ENCODE assay signal across 8 cellular contexts in genomic region chr11:3421608-3422379, GRCh38. TPM values are rescaled to one million over a fixed set of nuclear protein-coding genes. Genes with fewer than 3 reads are reported as not detected.
DNase-seq lines count a peak whose midpoint lies in the region; ATAC-seq and TF ChIP-seq lines count a peak whose summit lies in the region.
"Not testable (repeated sequence)": the region's sequence is repeated elsewhere in the genome, so short reads cannot be mapped to it uniquely, and the experiment has no call there.

No MANE protein-coding gene starts in this region.

- H3K79me2 ChIP-seq in DOHH2 (ENCODE audit: control insufficient read depth, low read length): not testable (repeated sequence)

- H3K9me3 ChIP-seq in DOHH2 (ENCODE audit: control insufficient read depth, insufficient read depth, low read length); HUES64 (ENCODE audit: insufficient read depth, low read depth, low read length); effector memory CD4-positive, alpha-beta T cell (ENCODE audit: control insufficient read depth, low read length); thyroid gland: not testable (repeated sequence)

- H3K27me3 ChIP-seq in DOHH2 (ENCODE audit: control insufficient read depth, low read length); effector memory CD4-positive, alpha-beta T cell (replicated peaks; ENCODE audit: control insufficient read depth, insufficient read depth, low read length, poor library complexity, severe bottlenecking); layer of hippocampus (ENCODE audit: control insufficient read depth, insufficient read depth, low read length); thyroid gland: not testable (repeated sequence)
- peaks cover 11% of the 10 kb centered on the region for H3K27me3 ChIP-seq in HUES64 (ENCODE audit: insufficient read depth, low read length)

- not testable (repeated sequence) for H3F3A ChIP-seq in DOHH2 (ENCODE audit: control insufficient read depth, insufficient read depth)

- H3K4me1 Mint-ChIP-seq in activated T-helper 17 cell treated with anti-CD3 and anti-CD28 coated beads, Interleukin-2, amount 50 U/mL, for 72 hours: not testable (repeated sequence)
- H3K4me1 Mint-ChIP-seq in progenitor cell of endocrine pancreas (ENCODE audit: low read depth): peaks cover 10% of the 10 kb centered on the region

- DNase-seq in RPMI8226: peak; percentile 5
- not testable (repeated sequence) for DNase-seq in effector memory CD4-positive, alpha-beta T cell; progenitor cell of endocrine pancreas (ENCODE audit: low spot score, unreplicated experiment); thyroid gland

- peaks cover 16% of the 10 kb centered on the region for H3K4me1 ChIP-seq in DOHH2 (ENCODE audit: control insufficient read depth, low read length)
- not testable (repeated sequence) for H3K4me1 ChIP-seq in HUES64 (ENCODE audit: insufficient read depth, low read length); effector memory CD4-positive, alpha-beta T cell (ENCODE audit: control insufficient read depth, insufficient read depth, low read length, poor library complexity, severe bottlenecking); thyroid gland

- H3K9me2 ChIP-seq in DOHH2 (replicated peaks; ENCODE audit: control insufficient read depth, low read length): not testable (repeated sequence)

- WGBS in HUES64: 8% methylated on average over 38 of the region's 42 CpGs
- 10 to 37% methylated on average over 3 to 16 of the region's 42 CpGs for WGBS in thyroid gland, 2 donors

- not testable (repeated sequence) for TF ChIP-seq CTCF in DOHH2 (IDR thresholded peaks at IDR 0.05; ENCODE audit: low read depth, low read length, poor library complexity, severe bottlenecking); progenitor cell of endocrine pancreas (IDR thresholded peaks at IDR 0.05; ENCODE audit: unreplicated experiment); thyroid gland (IDR thresholded peaks at IDR 0.05)

- peak overlapping the region; percentile 85 for H3K4me3 Mint-ChIP-seq in activated T-helper 17 cell treated with anti-CD3 and anti-CD28 coated beads, Interleukin-2, amount 50 U/mL, for 72 hours
- H3K4me3 Mint-ChIP-seq in progenitor cell of endocrine pancreas (ENCODE audit: low read depth): peak overlapping the region; percentile 89

- H3K36me3 Mint-ChIP-seq in activated T-helper 17 cell treated with anti-CD3 and anti-CD28 coated beads, Interleukin-2, amount 50 U/mL, for 72 hours (ENCODE audit: low read depth); progenitor cell of endocrine pancreas (ENCODE audit: insufficient read depth): not testable (repeated sequence)

- not testable (repeated sequence) for ATAC-seq in activated T-helper 17 cell treated with anti-CD3 and anti-CD28 coated beads, Interleukin-2, amount 50 U/mL, for 72 hours (replicated peaks)

- H3K9ac ChIP-seq in HUES64 (ENCODE audit: low read depth, low read length): peak overlapping the region; percentile 84

- H3K4me3 ChIP-seq in DOHH2 (ENCODE audit: low read length) (peak overlapping the region; percentile 89), HUES64 (ENCODE audit: low read length) (peak overlapping the region; percentile 78), thyroid gland (replicated peaks in 1 of 3) (peak overlapping the region in 2 of 3 donors; percentile 50 to 51)
- peak overlapping the region; percentile 65 for H3K4me3 ChIP-seq in effector memory CD4-positive, alpha-beta T cell (ENCODE audit: insufficient read depth, low read depth, low read length, poor library complexity, severe bottlenecking)

- H3K36me3 ChIP-seq in DOHH2 (ENCODE audit: control insufficient read depth, low read length); HUES64 (ENCODE audit: insufficient read depth, low read length); effector memory CD4-positive, alpha-beta T cell (ENCODE audit: control insufficient read depth, insufficient read depth, low read length); thyroid gland: not testable (repeated sequence)

- intact Hi-C loops in thyroid gland (cut with DNase I): not testable (repeated sequence)

- not testable (repeated sequence) for H3K27me3 Mint-ChIP-seq in activated T-helper 17 cell treated with anti-CD3 and anti-CD28 coated beads, Interleukin-2, amount 50 U/mL, for 72 hours
- peaks cover 23% of the 10 kb centered on the region for H3K27me3 Mint-ChIP-seq in progenitor cell of endocrine pancreas

- not testable (repeated sequence) for H3K9me3 Mint-ChIP-seq in activated T-helper 17 cell treated with anti-CD3 and anti-CD28 coated beads, Interleukin-2, amount 50 U/mL, for 72 hours; progenitor cell of endocrine pancreas (ENCODE audit: low read depth)

- H3K4me2 ChIP-seq in DOHH2 (ENCODE audit: low read length): peak overlapping the region; percentile 100

- H3K27ac ChIP-seq in DOHH2 (ENCODE audit: low read depth, low read length) (peak overlapping the region; percentile 21; the same call in 1 of the 2 replicates), HUES64 (ENCODE audit: low read depth, low read length) (peak overlapping the region; percentile 52), layer of hippocampus (ENCODE audit: low read depth, low read length) (peak overlapping the region; percentile 84), thyroid gland (peak overlapping the region in 2 of 3 donors; percentile 6 to 54)
- peak overlapping the region; percentile 48 for H3K27ac ChIP-seq in effector memory CD4-positive, alpha-beta T cell (ENCODE audit: insufficient read depth, low read length, poor library complexity, severe bottlenecking)

- H4K20me1 ChIP-seq in DOHH2 (ENCODE audit: control insufficient read depth, insufficient read depth, low read depth, low read length): not testable (repeated sequence)

- TF ChIP-seq POLR2A in thyroid gland (IDR thresholded peaks at IDR 0.05): not testable (repeated sequence)

- H3K27ac Mint-ChIP-seq in activated T-helper 17 cell treated with anti-CD3 and anti-CD28 coated beads, Interleukin-2, amount 50 U/mL, for 72 hours: peak overlapping the region; percentile 95
- peak overlapping the region; percentile 41 for H3K27ac Mint-ChIP-seq in progenitor cell of endocrine pancreas

RNA-seq across cellular contexts. Expression of gene ZNF195, which starts 42.8 kb away (rescaled TPM):
- 50.5 TPM for polyA plus RNA-seq in HUES64 (2013, experiment 1 of 2)
- polyA plus RNA-seq in HUES64 (2013, experiment 2 of 2): 48.2 TPM
- 10 to 100 TPM; 24.1 to 37.9 TPM for total RNA-seq in activated T-helper 17 cell treated with anti-CD3 and anti-CD28 coated beads, Interleukin-2, amount 50 U/mL, for 72 hours
- 83.9 and 88.8 TPM in 2 replicates for total RNA-seq in progenitor cell of endocrine pancreas
- 10 to 100 TPM; 21.1 to 31.8 (median 26.7) TPM for total RNA-seq in thyroid gland

Comparison
In these comparisons a context has a peak if more than half of its experiments do, and no peak if none do; other contexts are left out.
1. H3K27ac ChIP-seq: peak in every context shown above with its lines; median percentile 84 in layer of hippocampus; 52 in HUES64; 48 in effector memory CD4-positive, alpha-beta T cell; 30 in thyroid gland; 21 in DOHH2.